ENCODE assay signal across 17 cellular contexts in genomic region chr18:8455661-8456614, GRCh38.
DNase-seq lines count a peak whose midpoint lies in the region; ATAC-seq and TF ChIP-seq lines count a peak whose summit lies in the region.
"Had no signal": no experiment of that assay in that cellular context is flagged by ENCODE, and none has a peak within 500 bp of the region (broad histone marks: within the 10 kb centered on the region; RNA-seq: fewer than 3 reads in every experiment).

No MANE protein-coding gene starts in this region.

- DNase-seq in COLO668 (lab: John Stamatoyannopoulos, UW; ENCODE audit: unreplicated experiment) (peak; percentile 16), NCI-H146 treated with DMSO at 0.1 percent for 48 hours (lab: John Stamatoyannopoulos, UW; ENCODE audit: unreplicated experiment) (peak; percentile 71), SHP77 treated with DMSO at 0.1 percent for 48 hours (lab: John Stamatoyannopoulos, UW) (peak; percentile 4), osteocyte (ENCODE audit: extremely low spot score, unreplicated experiment) (peak; percentile 42), pons (ENCODE audit: low spot score) (no peak), T-helper 2 cell (no peak)
- DNase-seq: CD8-positive, alpha-beta T cell; DND-41; KG1; MV-4-11; NCI-H1436; NCI-H2227 treated with DMSO at 0.1 percent for 48 hours; NCI-H526 treated with DMSO at 0.1 percent for 48 hours; T-helper 1 cell had no signal

- H3K4me3 Mint-ChIP-seq in osteocyte (ENCODE audit: unreplicated experiment): no peak overlapping the region
- H3K4me3 Mint-ChIP-seq: CD8-positive, alpha-beta T cell had no signal

- peaks cover 22% of the 10 kb centered on the region for H3K27me3 Mint-ChIP-seq in osteocyte (ENCODE audit: unreplicated experiment)

- H3K9me3 Mint-ChIP-seq in osteocyte (ENCODE audit: unreplicated experiment): no peaks in the 10 kb centered on the region
- H3K9me3 Mint-ChIP-seq: CD8-positive, alpha-beta T cell had no signal

- no peak for TF ChIP-seq CTCF in osteocyte (IDR thresholded peaks at IDR 0.05)

- H3K36me3 Mint-ChIP-seq in osteocyte (ENCODE audit: unreplicated experiment): no peaks in the 10 kb centered on the region
- H3K36me3 Mint-ChIP-seq: CD8-positive, alpha-beta T cell had no signal

- H3K27ac Mint-ChIP-seq in osteocyte (ENCODE audit: unreplicated experiment): no peak overlapping the region
- H3K27ac Mint-ChIP-seq: CD8-positive, alpha-beta T cell had no signal

- ATAC-seq in GM18867 (IDR thresholded peaks at IDR 0.05; ENCODE audit: unreplicated experiment): no peak
- ATAC-seq: CD8-positive, alpha-beta T cell; HepG2; SK-N-SH treated with all-trans-retinoic acid at 6 μM for 48 hours had no signal

- H3K4me1 Mint-ChIP-seq in osteocyte (ENCODE audit: unreplicated experiment): no peaks in the 10 kb centered on the region

Comparison
In these comparisons a context has a peak if more than half of its experiments do, and no peak if none do; other contexts are left out.
1. DNase-seq: peak in COLO668 (single experiment), NCI-H146 treated with DMSO at 0.1 percent for 48 hours (single experiment), SHP77 treated with DMSO at 0.1 percent for 48 hours (single experiment) and osteocyte (single experiment); none in pons (single experiment) and T-helper 2 cell (0 of 5).